1 cellular context compared by ENCODE assay signal in the genomic region with DNA sequence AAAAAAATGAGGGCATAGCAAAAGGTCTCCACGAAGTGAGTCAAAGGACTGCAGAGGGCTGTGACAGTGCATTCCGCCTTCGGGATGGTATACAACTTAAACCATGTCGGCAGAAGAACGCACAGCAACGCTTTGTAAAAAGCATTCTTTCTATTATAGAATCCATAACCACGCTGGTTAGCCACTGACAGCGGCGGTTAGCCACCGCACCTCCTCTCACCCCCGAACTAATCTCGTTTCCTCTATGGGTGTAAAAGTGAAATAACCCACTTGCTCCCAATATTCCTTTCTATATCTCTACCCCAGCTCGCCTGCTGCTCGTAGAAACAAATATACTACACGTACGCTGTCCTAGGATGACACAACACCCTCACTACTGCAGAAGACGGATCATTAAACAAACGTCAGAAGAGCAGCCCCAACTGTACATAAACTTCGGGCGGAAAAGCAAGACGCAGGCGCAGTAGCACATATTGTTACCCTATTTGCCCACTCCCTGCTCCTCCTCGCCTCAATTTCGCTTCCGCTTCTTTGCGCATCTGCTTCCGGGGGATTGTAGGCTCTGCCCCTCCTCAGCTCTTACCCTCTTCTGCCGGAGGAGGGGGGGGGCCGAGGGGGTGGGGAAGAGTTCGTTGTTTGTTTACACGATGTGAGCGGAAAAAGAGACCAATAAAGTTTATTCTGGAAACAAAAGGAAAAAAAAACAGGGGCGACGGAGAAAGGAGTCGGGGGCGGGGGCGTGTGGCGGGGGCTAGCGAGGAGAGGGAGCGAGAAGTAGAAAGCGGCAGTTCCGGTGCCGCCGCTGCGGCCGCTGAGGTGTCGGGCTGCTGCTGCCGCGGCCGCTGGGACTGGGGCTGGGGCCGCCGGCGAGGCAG.
TF ChIP-seq lines count a peak whose summit lies in the region.

A gene (plus strand): TSS at position 787 of the 875 bp plus-strand sequence. CDS start 50,469 bp downstream, outside the sequence.

TF ChIP-seq in K562, 482 proteins besides CTCF, POLR2A, EP300 and RAD21 (continued from another document and continues in another):
- TF ChIP-seq, protein P1, sequence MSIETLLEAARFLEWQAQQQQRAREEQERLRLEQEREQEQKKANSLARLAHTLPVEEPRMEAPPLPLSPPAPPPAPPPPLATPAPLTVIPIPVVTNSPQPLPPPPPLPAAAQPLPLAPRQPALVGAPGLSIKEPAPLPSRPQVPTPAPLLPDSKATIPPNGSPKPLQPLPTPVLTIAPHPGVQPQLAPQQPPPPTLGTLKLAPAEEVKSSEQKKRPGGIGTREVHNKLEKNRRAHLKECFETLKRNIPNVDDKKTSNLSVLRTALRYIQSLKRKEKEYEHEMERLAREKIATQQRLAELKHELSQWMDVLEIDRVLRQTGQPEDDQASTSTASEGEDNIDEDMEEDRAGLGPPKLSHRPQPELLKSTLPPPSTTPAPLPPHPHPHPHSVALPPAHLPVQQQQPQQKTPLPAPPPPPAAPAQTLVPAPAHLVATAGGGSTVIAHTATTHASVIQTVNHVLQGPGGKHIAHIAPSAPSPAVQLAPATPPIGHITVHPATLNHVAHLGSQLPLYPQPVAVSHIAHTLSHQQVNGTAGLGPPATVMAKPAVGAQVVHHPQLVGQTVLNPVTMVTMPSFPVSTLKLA (conservative IDR thresholded peaks at IDR 0.05), result peak; percentile 64 to 85
- TF ChIP-seq HNRNPL (IDR thresholded peaks at IDR 0.05; ENCODE audit: low read depth, low read length) (no peak), ZC3H11A (IDR thresholded peaks at IDR 0.05; ENCODE audit: low read depth, low read length) (no peak), CAMTA2 (CRISPR knock-in tag; conservative IDR thresholded peaks at IDR 0.05) (no peak), MBD2 (IDR thresholded peaks at IDR 0.05; ENCODE audit: borderline replicate concordance, low read depth) (no peak; the same call in 1 of the 2 replicates), SREBF1 (IDR thresholded peaks at IDR 0.05; ENCODE audit: borderline replicate concordance, low read depth, low read length) (no peak), C11orf30 (IDR thresholded peaks at IDR 0.05; ENCODE audit: low read depth) (0 out of 2 replicates have a peak, but pooled peaks have one; percentile 31), IFI16 (CRISPR knock-in tag; IDR thresholded peaks at IDR 0.05) (no peak), ZNF57 (CRISPR knock-in tag; IDR thresholded peaks at IDR 0.05) (no peak), ZNF77 (CRISPR knock-in tag; IDR thresholded peaks at IDR 0.05) (no peak), FOXA1 (IDR thresholded peaks at IDR 0.05; ENCODE audit: borderline replicate concordance) (no peak), BRD9 (IDR thresholded peaks at IDR 0.05; ENCODE audit: low read depth, partially characterized antibody) (no peak), HNRNPH1 (optimal IDR thresholded peaks at IDR 0.05; ENCODE audit: low read depth, low read length) (no peak), SRSF9 (IDR thresholded peaks at IDR 0.05; ENCODE audit: borderline replicate concordance, low read depth, low read length) (no peak), ZNF436 (CRISPR knock-in tag; IDR thresholded peaks at IDR 0.05) (no peak), MAFF (IDR thresholded peaks at IDR 0.05; ENCODE audit: low read length) (no peak), RBM39 (optimal IDR thresholded peaks at IDR 0.05; ENCODE audit: low read depth, low read length) (no peak), IRF2 (CRISPR knock-in tag; IDR thresholded peaks at IDR 0.05) (no peak), KLF16 (IDR thresholded peaks at IDR 0.05) (no peak), ESRRB (CRISPR knock-in tag; IDR thresholded peaks at IDR 0.05; ENCODE audit: borderline replicate concordance) (no peak), MTA1 (IDR thresholded peaks at IDR 0.05; ENCODE audit: borderline replicate concordance) (no peak), ZNF324 (CRISPR knock-in tag; IDR thresholded peaks at IDR 0.05) (0 out of 2 replicates have a peak, but pooled peaks have one; percentile 32), SMARCA4 (IDR thresholded peaks at IDR 0.05) (no peak), U2AF2 (optimal IDR thresholded peaks at IDR 0.05; ENCODE audit: low read depth, low read length) (no peak), BMI1 (IDR thresholded peaks at IDR 0.05; ENCODE audit: low read length) (no peak), ELF2 (CRISPR knock-in tag; IDR thresholded peaks at IDR 0.05) (peak; percentile 88), SMARCB1 (IDR thresholded peaks at IDR 0.05; ENCODE audit: insufficient read length, low read depth) (no peak), SIN3B (IDR thresholded peaks at IDR 0.05; ENCODE audit: low read depth) (no peak), ARNT (IDR thresholded peaks at IDR 0.05) (no peak; a peak in 1 of 4 replicates), PRPF4 (IDR thresholded peaks at IDR 0.05; ENCODE audit: insufficient read depth, low read depth, low read length, poor library complexity, severe bottlenecking) (no peak), CTBP1 (IDR thresholded peaks at IDR 0.05; ENCODE audit: borderline replicate concordance) (no peak), NFIC (IDR thresholded peaks at IDR 0.05) (0 out of 2 replicates have a peak, but pooled peaks have one; percentile 10), MYNN (IDR thresholded peaks at IDR 0.05) (0 out of 2 replicates have a peak, but pooled peaks have one; percentile 34), MYNN (CRISPR knock-in tag; IDR thresholded peaks at IDR 0.05) (no peak), TCF3 (CRISPR knock-in tag; IDR thresholded peaks at IDR 0.05) (no peak), HEY1 (CRISPR knock-in tag; IDR thresholded peaks at IDR 0.05; ENCODE audit: borderline replicate concordance) (no peak), ZNF217 (CRISPR knock-in tag; IDR thresholded peaks at IDR 0.05) (no peak), ZFP30 (CRISPR knock-in tag; IDR thresholded peaks at IDR 0.05; ENCODE audit: borderline replicate concordance) (no peak), CCAR2 (IDR thresholded peaks at IDR 0.05; ENCODE audit: low read depth, low read length) (no peak), SMARCA5 (IDR thresholded peaks at IDR 0.05) (peak; percentile 37; the same call in 1 of the 2 replicates), PPARD (CRISPR knock-in tag; IDR thresholded peaks at IDR 0.05) (no peak), ZNF212 (CRISPR knock-in tag; IDR thresholded peaks at IDR 0.05) (no peak), TBL1XR1 (IDR thresholded peaks at IDR 0.05; ENCODE audit: low read length in 2 of 2) (no peak), XRCC5 (IDR thresholded peaks at IDR 0.05; ENCODE audit: low read depth, low read length) (no peak), GTF2A2 (tag; IDR thresholded peaks at IDR 0.05) (no peak), MEF2D (tag; conservative IDR thresholded peaks at IDR 0.05; ENCODE audit: low read depth) (no peak), NFRKB (IDR thresholded peaks at IDR 0.05; ENCODE audit: low read depth) (no peak)
- TF ChIP-seq, protein P2, sequence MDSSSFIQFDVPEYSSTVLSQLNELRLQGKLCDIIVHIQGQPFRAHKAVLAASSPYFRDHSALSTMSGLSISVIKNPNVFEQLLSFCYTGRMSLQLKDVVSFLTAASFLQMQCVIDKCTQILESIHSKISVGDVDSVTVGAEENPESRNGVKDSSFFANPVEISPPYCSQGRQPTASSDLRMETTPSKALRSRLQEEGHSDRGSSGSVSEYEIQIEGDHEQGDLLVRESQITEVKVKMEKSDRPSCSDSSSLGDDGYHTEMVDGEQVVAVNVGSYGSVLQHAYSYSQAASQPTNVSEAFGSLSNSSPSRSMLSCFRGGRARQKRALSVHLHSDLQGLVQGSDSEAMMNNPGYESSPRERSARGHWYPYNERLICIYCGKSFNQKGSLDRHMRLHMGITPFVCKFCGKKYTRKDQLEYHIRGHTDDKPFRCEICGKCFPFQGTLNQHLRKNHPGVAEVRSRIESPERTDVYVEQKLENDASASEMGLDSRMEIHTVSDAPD (CRISPR knock-in tag; IDR thresholded peaks at IDR 0.05), result no peak
- TF ChIP-seq, protein P3, sequence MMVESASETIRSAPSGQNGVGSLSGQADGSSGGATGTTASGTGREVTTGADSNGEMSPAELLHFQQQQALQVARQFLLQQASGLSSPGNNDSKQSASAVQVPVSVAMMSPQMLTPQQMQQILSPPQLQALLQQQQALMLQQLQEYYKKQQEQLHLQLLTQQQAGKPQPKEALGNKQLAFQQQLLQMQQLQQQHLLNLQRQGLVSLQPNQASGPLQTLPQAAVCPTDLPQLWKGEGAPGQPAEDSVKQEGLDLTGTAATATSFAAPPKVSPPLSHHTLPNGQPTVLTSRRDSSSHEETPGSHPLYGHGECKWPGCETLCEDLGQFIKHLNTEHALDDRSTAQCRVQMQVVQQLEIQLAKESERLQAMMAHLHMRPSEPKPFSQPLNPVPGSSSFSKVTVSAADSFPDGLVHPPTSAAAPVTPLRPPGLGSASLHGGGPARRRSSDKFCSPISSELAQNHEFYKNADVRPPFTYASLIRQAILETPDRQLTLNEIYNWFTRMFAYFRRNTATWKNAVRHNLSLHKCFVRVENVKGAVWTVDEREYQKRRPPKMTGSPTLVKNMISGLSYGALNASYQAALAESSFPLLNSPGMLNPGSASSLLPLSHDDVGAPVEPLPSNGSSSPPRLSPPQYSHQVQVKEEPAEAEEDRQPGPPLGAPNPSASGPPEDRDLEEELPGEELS (CRISPR knock-in tag; IDR thresholded peaks at IDR 0.05; ENCODE audit: borderline replicate concordance), result no peak
- TF ChIP-seq, protein P4, sequence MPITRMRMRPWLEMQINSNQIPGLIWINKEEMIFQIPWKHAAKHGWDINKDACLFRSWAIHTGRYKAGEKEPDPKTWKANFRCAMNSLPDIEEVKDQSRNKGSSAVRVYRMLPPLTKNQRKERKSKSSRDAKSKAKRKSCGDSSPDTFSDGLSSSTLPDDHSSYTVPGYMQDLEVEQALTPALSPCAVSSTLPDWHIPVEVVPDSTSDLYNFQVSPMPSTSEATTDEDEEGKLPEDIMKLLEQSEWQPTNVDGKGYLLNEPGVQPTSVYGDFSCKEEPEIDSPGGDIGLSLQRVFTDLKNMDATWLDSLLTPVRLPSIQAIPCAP (CRISPR knock-in tag; IDR thresholded peaks at IDR 0.05; ENCODE audit: borderline replicate concordance), result no peak
- TF ChIP-seq, protein P5, sequence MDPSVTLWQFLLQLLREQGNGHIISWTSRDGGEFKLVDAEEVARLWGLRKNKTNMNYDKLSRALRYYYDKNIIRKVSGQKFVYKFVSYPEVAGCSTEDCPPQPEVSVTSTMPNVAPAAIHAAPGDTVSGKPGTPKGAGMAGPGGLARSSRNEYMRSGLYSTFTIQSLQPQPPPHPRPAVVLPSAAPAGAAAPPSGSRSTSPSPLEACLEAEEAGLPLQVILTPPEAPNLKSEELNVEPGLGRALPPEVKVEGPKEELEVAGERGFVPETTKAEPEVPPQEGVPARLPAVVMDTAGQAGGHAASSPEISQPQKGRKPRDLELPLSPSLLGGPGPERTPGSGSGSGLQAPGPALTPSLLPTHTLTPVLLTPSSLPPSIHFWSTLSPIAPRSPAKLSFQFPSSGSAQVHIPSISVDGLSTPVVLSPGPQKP (CRISPR knock-in tag; IDR thresholded peaks at IDR 0.05), result no peak
- TF ChIP-seq, protein P6, sequence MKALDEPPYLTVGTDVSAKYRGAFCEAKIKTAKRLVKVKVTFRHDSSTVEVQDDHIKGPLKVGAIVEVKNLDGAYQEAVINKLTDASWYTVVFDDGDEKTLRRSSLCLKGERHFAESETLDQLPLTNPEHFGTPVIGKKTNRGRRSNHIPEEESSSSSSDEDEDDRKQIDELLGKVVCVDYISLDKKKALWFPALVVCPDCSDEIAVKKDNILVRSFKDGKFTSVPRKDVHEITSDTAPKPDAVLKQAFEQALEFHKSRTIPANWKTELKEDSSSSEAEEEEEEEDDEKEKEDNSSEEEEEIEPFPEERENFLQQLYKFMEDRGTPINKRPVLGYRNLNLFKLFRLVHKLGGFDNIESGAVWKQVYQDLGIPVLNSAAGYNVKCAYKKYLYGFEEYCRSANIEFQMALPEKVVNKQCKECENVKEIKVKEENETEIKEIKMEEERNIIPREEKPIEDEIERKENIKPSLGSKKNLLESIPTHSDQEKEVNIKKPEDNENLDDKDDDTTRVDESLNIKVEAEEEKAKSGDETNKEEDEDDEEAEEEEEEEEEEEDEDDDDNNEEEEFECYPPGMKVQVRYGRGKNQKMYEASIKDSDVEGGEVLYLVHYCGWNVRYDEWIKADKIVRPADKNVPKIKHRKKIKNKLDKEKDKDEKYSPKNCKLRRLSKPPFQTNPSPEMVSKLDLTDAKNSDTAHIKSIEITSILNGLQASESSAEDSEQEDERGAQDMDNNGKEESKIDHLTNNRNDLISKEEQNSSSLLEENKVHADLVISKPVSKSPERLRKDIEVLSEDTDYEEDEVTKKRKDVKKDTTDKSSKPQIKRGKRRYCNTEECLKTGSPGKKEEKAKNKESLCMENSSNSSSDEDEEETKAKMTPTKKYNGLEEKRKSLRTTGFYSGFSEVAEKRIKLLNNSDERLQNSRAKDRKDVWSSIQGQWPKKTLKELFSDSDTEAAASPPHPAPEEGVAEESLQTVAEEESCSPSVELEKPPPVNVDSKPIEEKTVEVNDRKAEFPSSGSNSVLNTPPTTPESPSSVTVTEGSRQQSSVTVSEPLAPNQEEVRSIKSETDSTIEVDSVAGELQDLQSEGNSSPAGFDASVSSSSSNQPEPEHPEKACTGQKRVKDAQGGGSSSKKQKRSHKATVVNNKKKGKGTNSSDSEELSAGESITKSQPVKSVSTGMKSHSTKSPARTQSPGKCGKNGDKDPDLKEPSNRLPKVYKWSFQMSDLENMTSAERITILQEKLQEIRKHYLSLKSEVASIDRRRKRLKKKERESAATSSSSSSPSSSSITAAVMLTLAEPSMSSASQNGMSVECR (CRISPR knock-in tag; IDR thresholded peaks at IDR 0.05), result peak; percentile 69
- TF ChIP-seq, protein P7, sequence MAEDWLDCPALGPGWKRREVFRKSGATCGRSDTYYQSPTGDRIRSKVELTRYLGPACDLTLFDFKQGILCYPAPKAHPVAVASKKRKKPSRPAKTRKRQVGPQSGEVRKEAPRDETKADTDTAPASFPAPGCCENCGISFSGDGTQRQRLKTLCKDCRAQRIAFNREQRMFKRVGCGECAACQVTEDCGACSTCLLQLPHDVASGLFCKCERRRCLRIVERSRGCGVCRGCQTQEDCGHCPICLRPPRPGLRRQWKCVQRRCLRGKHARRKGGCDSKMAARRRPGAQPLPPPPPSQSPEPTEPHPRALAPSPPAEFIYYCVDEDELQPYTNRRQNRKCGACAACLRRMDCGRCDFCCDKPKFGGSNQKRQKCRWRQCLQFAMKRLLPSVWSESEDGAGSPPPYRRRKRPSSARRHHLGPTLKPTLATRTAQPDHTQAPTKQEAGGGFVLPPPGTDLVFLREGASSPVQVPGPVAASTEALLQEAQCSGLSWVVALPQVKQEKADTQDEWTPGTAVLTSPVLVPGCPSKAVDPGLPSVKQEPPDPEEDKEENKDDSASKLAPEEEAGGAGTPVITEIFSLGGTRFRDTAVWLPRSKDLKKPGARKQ (CRISPR knock-in tag; IDR thresholded peaks at IDR 0.05), result no peak
- TF ChIP-seq, protein P8, sequence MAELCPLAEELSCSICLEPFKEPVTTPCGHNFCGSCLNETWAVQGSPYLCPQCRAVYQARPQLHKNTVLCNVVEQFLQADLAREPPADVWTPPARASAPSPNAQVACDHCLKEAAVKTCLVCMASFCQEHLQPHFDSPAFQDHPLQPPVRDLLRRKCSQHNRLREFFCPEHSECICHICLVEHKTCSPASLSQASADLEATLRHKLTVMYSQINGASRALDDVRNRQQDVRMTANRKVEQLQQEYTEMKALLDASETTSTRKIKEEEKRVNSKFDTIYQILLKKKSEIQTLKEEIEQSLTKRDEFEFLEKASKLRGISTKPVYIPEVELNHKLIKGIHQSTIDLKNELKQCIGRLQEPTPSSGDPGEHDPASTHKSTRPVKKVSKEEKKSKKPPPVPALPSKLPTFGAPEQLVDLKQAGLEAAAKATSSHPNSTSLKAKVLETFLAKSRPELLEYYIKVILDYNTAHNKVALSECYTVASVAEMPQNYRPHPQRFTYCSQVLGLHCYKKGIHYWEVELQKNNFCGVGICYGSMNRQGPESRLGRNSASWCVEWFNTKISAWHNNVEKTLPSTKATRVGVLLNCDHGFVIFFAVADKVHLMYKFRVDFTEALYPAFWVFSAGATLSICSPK (IDR thresholded peaks at IDR 0.05; ENCODE audit: borderline replicate concordance), result 0 out of 2 replicates have a peak, but pooled peaks have one; percentile 74
